In the genomic region with DNA sequence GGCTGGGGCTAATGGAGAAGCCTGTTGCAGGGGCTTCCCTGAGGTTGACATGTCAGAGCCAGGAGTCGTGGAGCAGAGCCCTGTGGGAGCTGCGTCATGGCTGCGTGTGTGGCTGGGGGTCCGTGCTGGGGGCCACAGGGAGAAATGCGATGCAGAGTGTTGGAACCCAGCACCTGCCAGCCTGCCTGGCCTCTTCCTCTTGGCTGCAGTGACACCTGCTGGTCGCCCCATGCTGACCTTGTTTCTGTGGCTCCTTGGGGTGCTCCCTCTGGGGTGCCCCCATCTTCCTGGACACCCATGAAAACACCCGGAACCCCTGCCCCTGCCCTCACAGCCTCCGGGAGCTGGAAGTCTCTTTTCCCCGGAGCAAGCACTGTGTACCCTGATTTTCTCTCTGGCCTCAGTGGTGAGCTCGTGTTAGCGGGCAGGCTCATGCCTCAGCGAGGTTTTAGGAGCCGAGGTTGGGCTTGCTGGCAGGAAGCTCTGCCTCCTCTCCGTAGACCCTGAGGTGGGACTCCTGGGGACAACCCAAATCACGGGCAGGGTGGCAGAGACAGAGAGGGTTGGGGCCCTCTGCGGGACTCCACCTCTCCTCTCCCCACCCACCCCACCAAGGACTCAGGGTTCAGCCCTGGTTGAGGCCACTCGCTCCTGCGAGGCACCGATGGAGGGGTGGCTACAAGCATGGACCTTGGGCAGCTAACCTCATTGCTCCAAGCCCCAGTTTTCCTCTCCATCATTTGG, we compare ENCODE assay signal across 8 cellular contexts.
A peak's percentile ranks its signal among the peaks of the same experiment; 100 is the strongest.
DNase-seq lines count a peak whose midpoint lies in the region; ATAC-seq, FAIRE-seq and TF ChIP-seq lines count a peak whose summit lies in the region.

No MANE protein-coding gene starts in this region.

- ATAC-seq in DND-41 (ENCODE audit: insufficient read depth, low read depth) (0 out of 3 replicates have a peak, but pooled peaks have one; percentile 48), GM18861 (IDR thresholded peaks at IDR 0.05; ENCODE audit: unreplicated experiment) (no peak)

- no peak for FAIRE-seq in endothelial cell of umbilical vein (lab: Jason Lieb, UNC)

- TF ChIP-seq POLR2A in NB4 (IDR thresholded peaks at IDR 0.05; ENCODE audit: extremely low read depth, insufficient read length) = no peak
- TF ChIP-seq POLR2A in endothelial cell of umbilical vein (IDR thresholded peaks at IDR 0.05; ENCODE audit: low read depth, low read length) = no peak

- H3K9me3 ChIP-seq in DND-41 (ENCODE audit: insufficient read depth, low read length, severe bottlenecking) (no peaks in the 10 kb centered on the region), endothelial cell of umbilical vein (replicated peaks; ENCODE audit: control insufficient read depth, insufficient read depth, low read length) (no peaks in the 10 kb centered on the region)

- H3K27me3 ChIP-seq in DND-41 (ENCODE audit: insufficient read depth, low read length, poor library complexity) (no peaks in the 10 kb centered on the region), endothelial cell of umbilical vein (ENCODE audit: control insufficient read depth in 2 of 2, insufficient read depth in 2 of 2, low read length in 2 of 2) (no peaks in the 10 kb centered on the region)

- no peak overlapping the region for H3K9ac ChIP-seq in DND-41 (ENCODE audit: low read depth, low read length)
- no peak overlapping the region for H3K9ac ChIP-seq in endothelial cell of umbilical vein (replicated peaks; ENCODE audit: extremely low read depth, insufficient read depth, low read length)

- no peaks in the 10 kb centered on the region for H4K20me1 ChIP-seq in DND-41 (ENCODE audit: insufficient read depth, low read length)
- H4K20me1 ChIP-seq in endothelial cell of umbilical vein (replicated peaks; ENCODE audit: control insufficient read depth, extremely low read depth, insufficient read depth, low read length) = no peaks in the 10 kb centered on the region

- H3K4me3 ChIP-seq in DND-41 (ENCODE audit: low read depth in 1 of 2, low read length in 2 of 2) = no peak overlapping the region
- H3K4me3 ChIP-seq in NB4 (ENCODE audit: low read depth, low read length) = no peak overlapping the region
- H3K4me3 ChIP-seq in endothelial cell of umbilical vein (replicated peaks in 1 of 3; ENCODE audit: insufficient read depth in 1 of 3, low read depth in 1 of 3, low read length in 3 of 3) = no peak overlapping the region

- no peaks in the 10 kb centered on the region for H3K79me2 ChIP-seq in DND-41 (ENCODE audit: insufficient read depth, low read length)
- H3K79me2 ChIP-seq in endothelial cell of umbilical vein (ENCODE audit: control insufficient read depth, insufficient read depth, low read length) = no peaks in the 10 kb centered on the region

- no peaks in the 10 kb centered on the region for H3K4me1 ChIP-seq in DND-41 (ENCODE audit: insufficient read depth, low read length)
- no peaks in the 10 kb centered on the region for H3K4me1 ChIP-seq in endothelial cell of umbilical vein (ENCODE audit: control insufficient read depth, extremely low read depth, insufficient read depth, low read length)

- H2AFZ ChIP-seq in DND-41 (ENCODE audit: low read depth, low read length) = no peak overlapping the region
- no peak overlapping the region for H2AFZ ChIP-seq in endothelial cell of umbilical vein (ENCODE audit: low read depth, low read length)

- H3K36me3 ChIP-seq in DND-41 (ENCODE audit: insufficient read depth, low read length) (no peaks in the 10 kb centered on the region), endothelial cell of umbilical vein (ENCODE audit: control insufficient read depth in 2 of 2, extremely low read depth in 1 of 2, insufficient read depth in 2 of 2, low read length in 2 of 2) (no peaks in the 10 kb centered on the region)

- dilution Hi-C loops in endothelial cell of umbilical vein (cut with MboI; ENCODE audit: extremely low pct_ligation_motif_present, low sequenced_read_pairs) = no loop called here

- DNase-seq in DND-41 (peak; percentile 16), NB4 (ENCODE audit: low read depth) (peak; percentile 54), endothelial cell of umbilical vein (ENCODE audit: low read depth, low spot score) (no peak), nucleus accumbens (lab: John Stamatoyannopoulos, UW) (peak in 46 of 56 donors; percentile 12 to 79 (median 54)), NCI-H2081 (lab: John Stamatoyannopoulos, UW) (no peak), SK-N-DZ (ENCODE audit: low spot score) (no peak), DMS153 treated with DMSO at 0.1 percent for 48 hours (lab: John Stamatoyannopoulos, UW; ENCODE audit: unreplicated experiment) (no peak)

- no peaks in the 10 kb centered on the region for H3K9me1 ChIP-seq in endothelial cell of umbilical vein (replicated peaks; ENCODE audit: control insufficient read depth, extremely low read depth, insufficient read depth, low read length)

- TF ChIP-seq CTCF in DND-41 (IDR thresholded peaks at IDR 0.05; ENCODE audit: borderline replicate concordance, extremely low read depth, low read length, poor library complexity, severe bottlenecking) (peak; percentile 51), NB4 (IDR thresholded peaks at IDR 0.05; ENCODE audit: low read depth, low read length) (peak; percentile 37), endothelial cell of umbilical vein (IDR thresholded peaks at IDR 0.05; ENCODE audit: extremely low read depth in 1 of 2, insufficient read depth in 1 of 2, low read depth in 1 of 2, low read length in 2 of 2) (peak; percentile 21 to 29)

- CTCF ChIA-PET in endothelial cell of umbilical vein (lab: Charles Lee) = interaction anchor here (1.8 to 3.2 kb wide), 2 partner anchors 101 to 104 kb away, joined by 15 read pairs; a partner anchor contains a TSS

- H3K4me2 ChIP-seq in DND-41 (ENCODE audit: insufficient read depth, low read length) = no peak overlapping the region
- H3K4me2 ChIP-seq in endothelial cell of umbilical vein (ENCODE audit: insufficient read depth, low read length) = no peak overlapping the region

- H3K27ac ChIP-seq in DND-41 (ENCODE audit: low read length) (no peak overlapping the region), endothelial cell of umbilical vein (ENCODE audit: insufficient read depth, low read depth, low read length) (no peak overlapping the region)

- no TSS peak for BruUV-seq in endothelial cell of umbilical vein (replicated peaks; lab: Mats Ljungman, UMichigan)

- intact Hi-C loops in endothelial cell of umbilical vein (cut with micrococcal nuclease) = loop anchor here (1.0 to 5.0 kb wide), 2 partner anchors 104 to 1399 kb away; a partner anchor contains a TSS

- POLR2A ChIA-PET in endothelial cell of umbilical vein (lab: Charles Lee) = no interaction called here

TF ChIP-seq in endothelial cell of umbilical vein, 7 proteins besides CTCF, POLR2A, EP300 and RAD21:
- TF ChIP-seq EZH2 (IDR thresholded peaks at IDR 0.05; ENCODE audit: borderline replicate concordance, low read depth, low read length, severe bottlenecking) (no peak), JUN (IDR thresholded peaks at IDR 0.05; ENCODE audit: borderline replicate concordance, insufficient read depth, insufficient read length, low read depth) (no peak), FOS (IDR thresholded peaks at IDR 0.05; ENCODE audit: borderline replicate concordance, insufficient read depth, low read length) (no peak)
- TF ChIP-seq, protein P1, sequence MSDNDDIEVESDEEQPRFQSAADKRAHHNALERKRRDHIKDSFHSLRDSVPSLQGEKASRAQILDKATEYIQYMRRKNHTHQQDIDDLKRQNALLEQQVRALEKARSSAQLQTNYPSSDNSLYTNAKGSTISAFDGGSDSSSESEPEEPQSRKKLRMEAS (IDR thresholded peaks at IDR 0.05; ENCODE audit: insufficient read depth, insufficient read length) = no peak

Comparison
In these comparisons a context has a peak if more than half of its experiments do, and no peak if none do; other contexts are left out.
1. DNase-seq: peak in DND-41 (single experiment), NB4 (single experiment) and nucleus accumbens (46 of 56); none in endothelial cell of umbilical vein (single experiment), NCI-H2081 (0 of 2), SK-N-DZ (single experiment) and DMS153 treated with DMSO at 0.1 percent for 48 hours (single experiment).
2. Peak in every context shown above with its lines, with median percentiles within 50 percentile points of each other: CTCF ChIP-seq.